24 cellular contexts compared by ENCODE assay signal in the genomic region with DNA sequence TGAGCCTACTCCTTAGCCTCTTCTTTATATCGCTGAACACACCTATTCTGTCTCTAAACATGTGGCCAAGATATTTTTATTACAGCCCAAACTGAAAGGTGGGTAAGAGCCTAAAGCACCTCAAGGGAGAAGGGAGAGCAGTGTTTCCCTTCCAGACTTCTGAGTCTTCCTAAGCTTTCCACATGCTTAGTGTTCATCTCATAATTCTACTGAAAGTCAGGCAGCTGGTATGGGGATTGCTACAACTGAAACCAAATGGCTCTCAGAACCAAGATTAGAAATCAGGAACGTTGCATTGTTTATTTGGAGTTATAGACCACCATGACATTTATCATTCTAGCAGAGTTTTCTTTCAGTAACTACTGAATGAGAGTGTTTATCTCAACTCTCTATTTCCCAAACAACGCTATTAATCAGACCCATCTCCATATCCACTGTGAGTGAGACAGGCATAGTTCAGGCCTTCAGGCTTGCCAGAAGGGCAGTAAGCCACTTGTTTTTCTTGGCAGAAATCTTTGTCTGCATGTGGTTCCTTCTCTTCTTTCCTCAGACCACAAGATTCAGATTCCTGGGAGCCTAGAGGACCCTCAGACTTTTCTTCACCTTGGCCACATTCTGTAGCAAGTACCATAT. TPM values are rescaled to one million over a fixed set of nuclear protein-coding genes. Genes with fewer than 3 reads are reported as not detected.
"Had no signal": no experiment of that assay in that cellular context is flagged by ENCODE, and none has a peak within 500 bp of the region (broad histone marks: within the 10 kb centered on the region; RNA-seq: fewer than 3 reads in every experiment).

No MANE protein-coding gene starts in this region.

- H3K27me3 ChIP-seq: heart left ventricle, neutrophil had no signal

- H3K4me1 Mint-ChIP-seq: endodermal cell; naive thymus-derived CD8-positive, alpha-beta T cell had no signal

- H3K9me3 ChIP-seq: neutrophil had no signal

- H3K4me3 Mint-ChIP-seq: endodermal cell; naive thymus-derived CD8-positive, alpha-beta T cell had no signal

- DNase-seq: effector CD4-positive, alpha-beta T cell; endodermal cell; erythroblast; foreskin melanocyte; heart left ventricle; hippocampal formation; left colon; left ventricle myocardium superior; mesendoderm; naive thymus-derived CD8-positive, alpha-beta T cell; small intestine; stimulated activated CD4-positive, alpha-beta T cell treated with anti-CD3 and anti-CD28 coated beads, Interleukin-12 subunit alpha, Interleukin-12 subunit beta, amount 100 ng/mL, for 4 hours; stimulated activated naive CD4-positive, alpha-beta T cell treated with Interleukin-2 at 50 U/mL for 16 hours; trophoblast cell had no signal

- H3K27ac ChIP-seq: coronary artery, heart left ventricle, neutrophil had no signal

- H3K36me3 ChIP-seq: heart left ventricle, neutrophil had no signal

- ATAC-seq: heart left ventricle; left colon; left ventricle myocardium superior; naive thymus-derived CD8-positive, alpha-beta T cell; sciatic nerve had no signal

- H3K27ac Mint-ChIP-seq: endodermal cell; naive thymus-derived CD8-positive, alpha-beta T cell had no signal

- H3K9me3 Mint-ChIP-seq: endodermal cell had no signal

- H3K4me3 ChIP-seq: coronary artery, heart left ventricle, lung had no signal

RNA-seq across cellular contexts. Expression of gene VGLL2, which starts 22.8 kb away (rescaled TPM):
- total RNA-seq: dermis microvascular lymphatic vessel endothelial cell; endothelial cell of umbilical vein; glomerular endothelial cell; kidney epithelial cell; left colon; left ventricle myocardium superior; lung; naive thymus-derived CD8-positive, alpha-beta T cell; osteoblast; pulmonary artery endothelial cell; sciatic nerve had no signal
